ENCODE assay signal across 8 cellular contexts in the genomic region with DNA sequence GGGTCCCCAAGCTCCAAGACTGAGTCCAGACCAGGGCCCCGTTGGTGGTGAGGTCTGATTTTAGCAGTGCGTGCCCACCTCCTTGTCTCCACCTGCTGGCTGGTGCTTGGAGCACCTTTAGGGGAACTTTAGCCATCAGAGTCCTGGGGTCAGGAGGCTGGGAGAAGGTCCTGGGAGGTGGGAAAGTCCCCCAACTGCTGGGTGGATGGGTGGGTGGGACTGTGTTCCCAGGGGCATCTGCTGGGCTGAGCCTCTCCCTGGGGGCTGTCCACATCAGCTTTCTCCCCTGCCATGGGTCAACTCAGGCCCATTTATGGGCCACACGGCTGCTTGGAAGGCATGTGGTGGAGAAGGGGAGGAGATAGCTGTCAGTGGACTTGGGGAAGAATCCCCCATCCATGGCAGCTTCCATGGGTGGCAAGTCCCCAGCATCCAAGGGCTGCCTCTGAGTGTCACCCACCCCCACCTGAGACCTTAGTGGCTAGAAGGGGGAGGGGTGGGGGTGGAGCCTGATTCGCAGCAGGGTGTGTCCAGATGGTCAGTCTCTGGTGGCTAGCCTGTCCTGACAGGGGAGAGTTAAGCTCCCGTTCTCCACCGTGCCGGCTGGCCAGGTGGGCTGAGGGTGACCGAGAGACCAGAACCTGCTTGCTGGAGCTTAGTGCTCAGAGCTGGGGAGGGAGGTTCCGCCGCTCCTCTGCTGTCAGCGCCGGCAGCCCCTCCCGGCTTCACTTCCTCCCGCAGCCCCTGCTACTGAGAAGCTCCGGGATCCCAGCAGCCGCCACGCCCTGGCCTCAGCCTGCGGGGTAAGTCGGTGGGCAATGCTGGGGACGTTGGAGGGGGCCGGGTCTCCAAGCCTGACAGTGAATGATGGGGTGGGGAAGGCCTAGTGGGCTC. TPM values are rescaled to one million over a fixed set of nuclear protein-coding genes. Genes with fewer than 3 reads are reported as not detected.
DNase-seq lines count a peak whose midpoint lies in the region; ATAC-seq, FAIRE-seq and TF ChIP-seq lines count a peak whose summit lies in the region.

TSS of gene TRPV2 (plus strand) at position 541 of the 894 bp plus-strand sequence. CDS start 2,098 bp downstream, outside the sequence.

- peak; percentile 63 for TF ChIP-seq POLR2A in GM12891 (IDR thresholded peaks at IDR 0.05; ENCODE audit: low read depth, low read length)

- intact Hi-C loops in colonic mucosa (cut with DNase I) = loop anchor here (10.0 kb wide), 1 partner anchor 50 kb away; no protein-coding TSS in a partner anchor

- peak; percentile 89 for FAIRE-seq in GM12891 (lab: Jason Lieb, UNC)

- H3K4me3 Mint-ChIP-seq in T-helper 17 cell = peak within 1 kb of the TSS; percentile 99

- H3K27ac ChIP-seq in colonic mucosa (peak within 1 kb of the TSS; percentile 84), thymus (ENCODE audit: low read depth) (peak within 1 kb of the TSS; percentile 96)

- peak; percentile 60 for DNase-seq in GM12891 (ENCODE audit: insufficient read length, low spot score)
- peak in 1 of 3 donors; percentile 37 for DNase-seq in T-helper 17 cell
- DNase-seq in colonic mucosa = peak; percentile 52
- no peak for DNase-seq in NCI-H2196 (lab: John Stamatoyannopoulos, UW; ENCODE audit: unreplicated experiment)

- peaks cover 42% of the 10 kb centered on the region for H3K4me1 Mint-ChIP-seq in T-helper 17 cell

- H3K27me3 Mint-ChIP-seq in T-helper 17 cell = no peaks in the 10 kb centered on the region

- TF ChIP-seq CTCF in colonic mucosa (IDR thresholded peaks at IDR 0.05) = peak; percentile 36

- H3K9me3 ChIP-seq in T-helper 17 cell (ENCODE audit: control insufficient read depth, low read length, poor library complexity, severe bottlenecking) = no peaks in the 10 kb centered on the region
- no peaks in the 10 kb centered on the region for H3K9me3 ChIP-seq in colonic mucosa
- no peaks in the 10 kb centered on the region for H3K9me3 ChIP-seq in mononuclear cell (ENCODE audit: low read depth, low read length)
- no peaks in the 10 kb centered on the region for H3K9me3 ChIP-seq in thymus (ENCODE audit: control insufficient read depth)

- peak within 1 kb of the TSS; percentile 72 to 77 for H3K9ac ChIP-seq in colonic mucosa (ENCODE audit: low read depth in 2 of 2, low read length in 2 of 2)

- ATAC-seq in HG03097 (IDR thresholded peaks at IDR 0.05; ENCODE audit: low FRiP score, unreplicated experiment) (peak; percentile 37), T-helper 17 cell (peak; percentile 44), HG03565 (IDR thresholded peaks at IDR 0.05; ENCODE audit: unreplicated experiment) (no peak)

- H3K27me3 ChIP-seq in colonic mucosa (no peaks in the 10 kb centered on the region), mononuclear cell (ENCODE audit: insufficient read depth, low read length) (no peaks in the 10 kb centered on the region), thymus (ENCODE audit: control insufficient read depth, insufficient read depth) (no peaks in the 10 kb centered on the region)

- peak within 1 kb of the TSS; percentile 52 for H3K4me3 ChIP-seq in colonic mucosa
- peak within 1 kb of the TSS; percentile 69 for H3K4me3 ChIP-seq in mononuclear cell (ENCODE audit: low read length)
- peak within 1 kb of the TSS; percentile 89 for H3K4me3 ChIP-seq in thymus (ENCODE audit: low read length)

- peak within 1 kb of the TSS; percentile 98 for H3K27ac Mint-ChIP-seq in T-helper 17 cell

- H3K4me1 ChIP-seq in colonic mucosa (peaks cover 5% of the 10 kb centered on the region), mononuclear cell (ENCODE audit: insufficient read depth, low read length) (peaks cover 49% of the 10 kb centered on the region), thymus (ENCODE audit: control insufficient read depth, insufficient read depth, low read length) (peaks cover 16% of the 10 kb centered on the region)

- H3K36me3 ChIP-seq in colonic mucosa (no peaks in the 10 kb centered on the region), thymus (ENCODE audit: control insufficient read depth, insufficient read depth) (peaks cover 24% of the 10 kb centered on the region)

- WGBS in thymus = 2% methylated on average over 21 of the region's 21 CpGs

- peaks cover 3% of the 10 kb centered on the region for H3K36me3 Mint-ChIP-seq in T-helper 17 cell (ENCODE audit: low read depth)

TF ChIP-seq in GM12891, 5 proteins besides CTCF, POLR2A, EP300 and RAD21:
- TF ChIP-seq SPI1 (IDR thresholded peaks at IDR 0.05; ENCODE audit: low read depth, low read length) (peak; percentile 82), POU2F2 (IDR thresholded peaks at IDR 0.05; ENCODE audit: low read depth, low read length) (peak; percentile 7; the same call in 1 of the 2 replicates), TAF1 (IDR thresholded peaks at IDR 0.05; ENCODE audit: low read depth, low read length) (no peak)

RNA-seq across cellular contexts. Expression of gene TRPV2, which starts in this region (rescaled TPM):
- 49.5 TPM for polyA plus RNA-seq in GM12891 (2012; ENCODE audit: low read depth, missing spikeins)
- total RNA-seq in T-helper 17 cell = 10 to 100 TPM; 87.1 to 91.1 TPM
- total RNA-seq in colonic mucosa = 1 to 10 TPM; 5.4 to 7.4 TPM
- 23.1 TPM for total RNA-seq in mononuclear cell
- 39.8 TPM for polyA plus RNA-seq in thymus
